ENCODE assay signal across 1 cellular context in the genomic region with DNA sequence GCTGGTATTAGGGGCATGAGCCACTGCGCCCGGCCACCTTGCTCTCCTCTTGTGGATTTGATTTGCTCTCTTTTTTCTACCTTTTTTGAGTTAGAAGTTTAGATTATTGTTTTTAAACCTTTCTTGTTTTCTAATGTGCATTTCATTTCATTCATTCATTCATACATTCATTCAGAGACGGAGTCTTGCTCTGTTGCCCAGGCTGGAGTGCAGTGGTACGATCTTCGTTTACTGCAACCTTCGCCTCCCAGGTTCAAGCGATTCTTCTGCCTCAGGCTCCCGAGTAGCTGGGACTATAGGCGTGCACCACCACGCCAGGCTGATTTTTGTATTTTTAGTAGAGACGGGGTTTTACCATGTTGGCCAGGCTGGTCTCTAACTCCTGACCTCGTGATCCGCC.
TF ChIP-seq lines count a peak whose summit lies in the region.

No MANE protein-coding gene starts in this region.

TF ChIP-seq in K562, 482 proteins besides CTCF, POLR2A, EP300 and RAD21:
- TF ChIP-seq, protein P1, sequence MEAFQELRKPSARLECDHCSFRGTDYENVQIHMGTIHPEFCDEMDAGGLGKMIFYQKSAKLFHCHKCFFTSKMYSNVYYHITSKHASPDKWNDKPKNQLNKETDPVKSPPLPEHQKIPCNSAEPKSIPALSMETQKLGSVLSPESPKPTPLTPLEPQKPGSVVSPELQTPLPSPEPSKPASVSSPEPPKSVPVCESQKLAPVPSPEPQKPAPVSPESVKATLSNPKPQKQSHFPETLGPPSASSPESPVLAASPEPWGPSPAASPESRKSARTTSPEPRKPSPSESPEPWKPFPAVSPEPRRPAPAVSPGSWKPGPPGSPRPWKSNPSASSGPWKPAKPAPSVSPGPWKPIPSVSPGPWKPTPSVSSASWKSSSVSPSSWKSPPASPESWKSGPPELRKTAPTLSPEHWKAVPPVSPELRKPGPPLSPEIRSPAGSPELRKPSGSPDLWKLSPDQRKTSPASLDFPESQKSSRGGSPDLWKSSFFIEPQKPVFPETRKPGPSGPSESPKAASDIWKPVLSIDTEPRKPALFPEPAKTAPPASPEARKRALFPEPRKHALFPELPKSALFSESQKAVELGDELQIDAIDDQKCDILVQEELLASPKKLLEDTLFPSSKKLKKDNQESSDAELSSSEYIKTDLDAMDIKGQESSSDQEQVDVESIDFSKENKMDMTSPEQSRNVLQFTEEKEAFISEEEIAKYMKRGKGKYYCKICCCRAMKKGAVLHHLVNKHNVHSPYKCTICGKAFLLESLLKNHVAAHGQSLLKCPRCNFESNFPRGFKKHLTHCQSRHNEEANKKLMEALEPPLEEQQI (IDR thresholded peaks at IDR 0.05), result 0 out of 2 replicates have a peak, but pooled peaks have one; percentile 17
- TF ChIP-seq ZNF24 (IDR thresholded peaks at IDR 0.05) (peak; percentile 81), BCOR (IDR thresholded peaks at IDR 0.05) (0 out of 2 replicates have a peak, but pooled peaks have one; percentile 17)
- TF ChIP-seq, protein P2, sequence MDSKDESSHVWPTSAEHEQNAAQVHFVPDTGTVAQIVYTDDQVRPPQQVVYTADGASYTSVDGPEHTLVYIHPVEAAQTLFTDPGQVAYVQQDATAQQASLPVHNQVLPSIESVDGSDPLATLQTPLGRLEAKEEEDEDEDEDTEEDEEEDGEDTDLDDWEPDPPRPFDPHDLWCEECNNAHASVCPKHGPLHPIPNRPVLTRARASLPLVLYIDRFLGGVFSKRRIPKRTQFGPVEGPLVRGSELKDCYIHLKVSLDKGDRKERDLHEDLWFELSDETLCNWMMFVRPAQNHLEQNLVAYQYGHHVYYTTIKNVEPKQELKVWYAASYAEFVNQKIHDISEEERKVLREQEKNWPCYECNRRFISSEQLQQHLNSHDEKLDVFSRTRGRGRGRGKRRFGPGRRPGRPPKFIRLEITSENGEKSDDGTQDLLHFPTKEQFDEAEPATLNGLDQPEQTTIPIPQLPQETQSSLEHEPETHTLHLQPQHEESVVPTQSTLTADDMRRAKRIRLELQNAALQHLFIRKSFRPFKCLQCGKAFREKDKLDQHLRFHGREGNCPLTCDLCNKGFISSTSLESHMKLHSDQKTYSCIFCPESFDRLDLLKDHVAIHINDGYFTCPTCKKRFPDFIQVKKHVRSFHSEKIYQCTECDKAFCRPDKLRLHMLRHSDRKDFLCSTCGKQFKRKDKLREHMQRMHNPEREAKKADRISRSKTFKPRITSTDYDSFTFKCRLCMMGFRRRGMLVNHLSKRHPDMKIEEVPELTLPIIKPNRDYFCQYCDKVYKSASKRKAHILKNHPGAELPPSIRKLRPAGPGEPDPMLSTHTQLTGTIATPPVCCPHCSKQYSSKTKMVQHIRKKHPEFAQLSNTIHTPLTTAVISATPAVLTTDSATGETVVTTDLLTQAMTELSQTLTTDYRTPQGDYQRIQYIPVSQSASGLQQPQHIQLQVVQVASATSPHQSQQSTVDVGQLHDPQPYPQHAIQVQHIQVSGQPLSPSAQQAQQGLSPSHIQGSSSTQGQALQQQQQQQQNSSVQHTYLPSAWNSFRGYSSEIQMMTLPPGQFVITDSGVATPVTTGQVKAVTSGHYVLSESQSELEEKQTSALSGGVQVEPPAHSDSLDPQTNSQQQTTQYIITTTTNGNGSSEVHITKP (IDR thresholded peaks at IDR 0.05; ENCODE audit: partially characterized antibody), result peak; percentile 7
